1 cellular context compared by ENCODE assay signal in genomic region chr22:38963872-38964271, GRCh38.
TF ChIP-seq lines count a peak whose summit lies in the region.

No MANE protein-coding gene starts in this region.

TF ChIP-seq in HepG2, 621 proteins besides CTCF, POLR2A, EP300 and RAD21 (continued from another document):
- TF ChIP-seq NONO (IDR thresholded peaks at IDR 0.05), result no peak
- TF ChIP-seq NONO (CRISPR knock-in tag; conservative IDR thresholded peaks at IDR 0.05), result no peak
- TF ChIP-seq XRCC5 (optimal IDR thresholded peaks at IDR 0.05; ENCODE audit: low read length), result peak; percentile 45
- TF ChIP-seq ZNF101 (CRISPR knock-in tag; IDR thresholded peaks at IDR 0.05; ENCODE audit: borderline replicate concordance, low read depth), result no peak
- no peak for TF ChIP-seq HMG20A (CRISPR knock-in tag; IDR thresholded peaks at IDR 0.05; ENCODE audit: borderline replicate concordance)
- TF ChIP-seq MTERF4 (CRISPR knock-in tag; IDR thresholded peaks at IDR 0.05), result no peak
- TF ChIP-seq TEAD2 (CRISPR knock-in tag; IDR thresholded peaks at IDR 0.05), result no peak
